1 cellular context compared by ENCODE assay signal in the genomic region with DNA sequence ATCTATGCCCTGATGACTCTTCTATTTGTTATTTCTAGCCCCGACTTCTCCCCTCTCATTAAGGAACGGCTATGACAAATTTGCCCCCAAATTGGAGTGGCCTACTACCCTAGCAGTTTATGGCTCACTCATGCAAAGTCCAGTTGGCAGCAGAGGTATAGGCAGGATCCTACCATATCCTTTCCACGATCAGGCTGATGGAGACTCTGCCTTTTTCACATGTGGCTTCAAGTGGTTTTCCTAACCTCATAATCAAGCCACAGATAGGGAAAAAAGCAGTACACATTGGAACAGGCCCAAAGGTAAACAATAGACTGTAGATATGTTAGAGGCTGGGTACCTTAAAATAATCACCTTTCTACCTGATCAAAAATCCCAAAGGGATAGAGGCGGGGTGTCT.
TF ChIP-seq lines count a peak whose summit lies in the region.

No MANE protein-coding gene starts in this region.

TF ChIP-seq in GM23338, 12 proteins besides CTCF, POLR2A, EP300 and RAD21 (continued from another document):
- TF ChIP-seq, protein P1, sequence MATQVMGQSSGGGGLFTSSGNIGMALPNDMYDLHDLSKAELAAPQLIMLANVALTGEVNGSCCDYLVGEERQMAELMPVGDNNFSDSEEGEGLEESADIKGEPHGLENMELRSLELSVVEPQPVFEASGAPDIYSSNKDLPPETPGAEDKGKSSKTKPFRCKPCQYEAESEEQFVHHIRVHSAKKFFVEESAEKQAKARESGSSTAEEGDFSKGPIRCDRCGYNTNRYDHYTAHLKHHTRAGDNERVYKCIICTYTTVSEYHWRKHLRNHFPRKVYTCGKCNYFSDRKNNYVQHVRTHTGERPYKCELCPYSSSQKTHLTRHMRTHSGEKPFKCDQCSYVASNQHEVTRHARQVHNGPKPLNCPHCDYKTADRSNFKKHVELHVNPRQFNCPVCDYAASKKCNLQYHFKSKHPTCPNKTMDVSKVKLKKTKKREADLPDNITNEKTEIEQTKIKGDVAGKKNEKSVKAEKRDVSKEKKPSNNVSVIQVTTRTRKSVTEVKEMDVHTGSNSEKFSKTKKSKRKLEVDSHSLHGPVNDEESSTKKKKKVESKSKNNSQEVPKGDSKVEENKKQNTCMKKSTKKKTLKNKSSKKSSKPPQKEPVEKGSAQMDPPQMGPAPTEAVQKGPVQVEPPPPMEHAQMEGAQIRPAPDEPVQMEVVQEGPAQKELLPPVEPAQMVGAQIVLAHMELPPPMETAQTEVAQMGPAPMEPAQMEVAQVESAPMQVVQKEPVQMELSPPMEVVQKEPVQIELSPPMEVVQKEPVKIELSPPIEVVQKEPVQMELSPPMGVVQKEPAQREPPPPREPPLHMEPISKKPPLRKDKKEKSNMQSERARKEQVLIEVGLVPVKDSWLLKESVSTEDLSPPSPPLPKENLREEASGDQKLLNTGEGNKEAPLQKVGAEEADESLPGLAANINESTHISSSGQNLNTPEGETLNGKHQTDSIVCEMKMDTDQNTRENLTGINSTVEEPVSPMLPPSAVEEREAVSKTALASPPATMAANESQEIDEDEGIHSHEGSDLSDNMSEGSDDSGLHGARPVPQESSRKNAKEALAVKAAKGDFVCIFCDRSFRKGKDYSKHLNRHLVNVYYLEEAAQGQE (IDR thresholded peaks at IDR 0.05; ENCODE audit: unreplicated experiment): no peak
- TF ChIP-seq JUNB (IDR thresholded peaks at IDR 0.05; ENCODE audit: unreplicated experiment): no peak
